In genomic region chr6:44411141-44411540, GRCh38 we compare ENCODE assay signal across 22 cellular contexts. TPM values are rescaled to one million over a fixed set of nuclear protein-coding genes. Genes with fewer than 3 reads are reported as not detected.
DNase-seq lines count a peak whose midpoint lies in the region; ATAC-seq and TF ChIP-seq lines count a peak whose summit lies in the region.
"Had no signal": no experiment of that assay in that cellular context is flagged by ENCODE, and none has a peak within 500 bp of the region (broad histone marks: within the 10 kb centered on the region; RNA-seq: fewer than 3 reads in every experiment).

No MANE protein-coding gene starts in this region.

- H3K4me3 ChIP-seq in cardiac muscle cell (no peak overlapping the region), cardiac fibroblast (replicated peaks in 1 of 2; ENCODE audit: low read depth in 2 of 2, low read length in 2 of 2) (no peak overlapping the region), mesenchymal stem cell (ENCODE audit: insufficient read depth in 1 of 2, low read depth in 1 of 2, low read length in 2 of 2) (no peak overlapping the region)
- H3K4me3 ChIP-seq: BLaER1 treated with 17β-estradiol and CSF1 and Interleukin-3, amounts not matched to agents 10 nM and 100 nM; lung; pancreas; right lobe of liver had no signal

- H4K8ac ChIP-seq in mesenchymal stem cell (ENCODE audit: low read length) = no peak overlapping the region

- peak overlapping the region; percentile 16 for H3K27ac ChIP-seq in cardiac muscle cell
- H3K27ac ChIP-seq in mesenchymal stem cell (ENCODE audit: low read length, poor library complexity, severe bottlenecking) = no peak overlapping the region
- H3K27ac ChIP-seq: BLaER1 treated with 17β-estradiol and CSF1 and Interleukin-3, amounts not matched to agents 10 nM and 100 nM; pancreas; right lobe of liver had no signal

- peak overlapping the region; percentile 55 for H3K9ac ChIP-seq in mesenchymal stem cell (ENCODE audit: low read length)
- H3K9ac ChIP-seq: BLaER1 treated with 17β-estradiol and CSF1 and Interleukin-3, amounts not matched to agents 10 nM and 100 nM had no signal

- no peak overlapping the region for H3K4me2 ChIP-seq in mesenchymal stem cell (ENCODE audit: low read length, poor library complexity, severe bottlenecking)
- H3K4me2 ChIP-seq: BLaER1 treated with 17β-estradiol and CSF1 and Interleukin-3, amounts not matched to agents 10 nM and 100 nM had no signal

- H3K79me1 ChIP-seq in mesenchymal stem cell (replicated peaks; ENCODE audit: low read length, poor library complexity, severe bottlenecking) = peaks cover 29% of the 10 kb centered on the region

- H3K9me3 ChIP-seq in cardiac muscle cell (ENCODE audit: low read depth) (no peaks in the 10 kb centered on the region), mesenchymal stem cell (ENCODE audit: control insufficient read depth, low read length) (peaks cover 3% of the 10 kb centered on the region)
- H3K9me3 ChIP-seq: pancreas, right lobe of liver had no signal

- no peak overlapping the region for H3K4ac ChIP-seq in mesenchymal stem cell (ENCODE audit: low read depth in 1 of 2, low read length in 2 of 2)

- H2BK15ac ChIP-seq in mesenchymal stem cell (ENCODE audit: low read depth, poor library complexity, severe bottlenecking) = no peak overlapping the region

- no peak overlapping the region for H2AFZ ChIP-seq in mesenchymal stem cell (ENCODE audit: low read depth, low read length)

- ATAC-seq in Right ventricle myocardium superior (ENCODE audit: poor library complexity) (no peak), GM18517 (IDR thresholded peaks at IDR 0.05; ENCODE audit: unreplicated experiment) (no peak), HG03378 (IDR thresholded peaks at IDR 0.05; ENCODE audit: unreplicated experiment) (no peak)
- ATAC-seq: esophagus mucosa, pancreas, right lobe of liver had no signal

- DNase-seq in cardiac muscle cell (ENCODE audit: low read depth in 1 of 2, low spot score in 1 of 2) = no peak
- DNase-seq in Right ventricle myocardium superior = no peak
- peak; percentile 18 to 25 for DNase-seq in cardiac fibroblast (ENCODE audit: low read depth in 2 of 2)
- no peak for DNase-seq in mesenchymal stem cell
- DNase-seq in stromal cell of bone marrow (ENCODE audit: low read depth) = peak; percentile 21
- no peak for DNase-seq in inferior parietal cortex (ENCODE audit: extremely low spot score)
- DNase-seq: activated CD4-positive, alpha-beta T cell treated with anti-CD3 and anti-CD28 coated beads, Interleukin-2, amount 50 U/mL, for 1 hour; activated CD8-positive, alpha-beta memory T cell treated with anti-CD3 and anti-CD28 coated beads, Interleukin-2, amount 50 U/mL, for 48 hours; aorta; NCI-H1417 treated with DMSO at 0.1 percent for 48 hours; NCI-H2107; NCI-H524; pancreas; right lobe of liver; stimulated activated CD4-positive, alpha-beta T cell treated with anti-CD3 and anti-CD28 coated beads, Interleukin-15, amount 100 ng/mL, for 24 hours; substantia nigra; T-helper 2 cell had no signal

- 100% methylated on average over 1 of the region's 1 CpG for WGBS in mesenchymal stem cell

- no peak overlapping the region for H2BK12ac ChIP-seq in mesenchymal stem cell (ENCODE audit: low read length in 2 of 2)

- no peak overlapping the region for H3K14ac ChIP-seq in mesenchymal stem cell (ENCODE audit: low read length in 2 of 2)

- H3K18ac ChIP-seq in mesenchymal stem cell (ENCODE audit: low read depth in 1 of 2, low read length in 2 of 2) = no peak overlapping the region

- H3K23ac ChIP-seq in mesenchymal stem cell (ENCODE audit: low read length in 2 of 2) = no peak overlapping the region

- H3K27me3 ChIP-seq in cardiac muscle cell = no peaks in the 10 kb centered on the region
- H3K27me3 ChIP-seq in mesenchymal stem cell (ENCODE audit: control insufficient read depth in 1 of 2, insufficient read depth in 1 of 2, low read length in 2 of 2) = no peaks in the 10 kb centered on the region
- H3K27me3 ChIP-seq: BLaER1 treated with 17β-estradiol and CSF1 and Interleukin-3, amounts not matched to agents 10 nM and 100 nM; pancreas; right lobe of liver had no signal

- no peak overlapping the region for H4K91ac ChIP-seq in mesenchymal stem cell (ENCODE audit: low read length)

- H2BK120ac ChIP-seq in mesenchymal stem cell (ENCODE audit: low read depth, low read length) = no peak overlapping the region

- H2BK5ac ChIP-seq in mesenchymal stem cell (ENCODE audit: low read depth, low read length, poor library complexity, severe bottlenecking) = no peak overlapping the region

- TF ChIP-seq CTCF in cardiac muscle cell (IDR thresholded peaks at IDR 0.05; ENCODE audit: low read depth, low read length) (no peak), cardiac fibroblast (IDR thresholded peaks at IDR 0.05; ENCODE audit: low read depth, low read length) (no peak)

- H3K36me3 ChIP-seq in cardiac muscle cell = peaks cover 20% of the 10 kb centered on the region
- peaks cover 27 to 75% of the 10 kb centered on the region in 2 experiments for H3K36me3 ChIP-seq in mesenchymal stem cell (ENCODE audit: control insufficient read depth in 1 of 2, insufficient read depth in 2 of 2, low read depth in 1 of 2, low read length in 2 of 2)

- intact Hi-C loops in Right ventricle myocardium superior (cut with DNase I) = no loop called here

- H2AK5ac ChIP-seq in mesenchymal stem cell (ENCODE audit: low read length, severe bottlenecking) = peak overlapping the region; percentile 44

- H3K4me1 ChIP-seq in cardiac muscle cell (ENCODE audit: low read depth) = no peaks in the 10 kb centered on the region
- H3K4me1 ChIP-seq in mesenchymal stem cell (ENCODE audit: control insufficient read depth, insufficient read depth, low read depth, low read length) = peaks cover 5% of the 10 kb centered on the region
- H3K4me1 ChIP-seq: right lobe of liver had no signal

RNA-seq across cellular contexts. Expression of gene CDC5L, which starts 23.6 kb away (rescaled TPM):
- 17.1 and 17.8 TPM in 2 replicates for total RNA-seq in cardiac muscle cell
- 19.6 and 20.3 TPM in 2 replicates for polyA plus RNA-seq in cardiac muscle cell
- total RNA-seq in Right ventricle myocardium superior = 16.5 TPM
- polyA plus RNA-seq in mesenchymal stem cell (2013, experiment 1 of 2) = 13.4 TPM
- 13.8 TPM for polyA plus RNA-seq in mesenchymal stem cell (2013, experiment 2 of 2)

Comparison
In these comparisons a context has a peak if more than half of its experiments do, and no peak if none do; other contexts are left out.
1. DNase-seq: peak in cardiac fibroblast (2 of 2) and stromal cell of bone marrow (single experiment); none in cardiac muscle cell (0 of 2), Right ventricle myocardium superior (single experiment), mesenchymal stem cell (single experiment) and inferior parietal cortex (single experiment).